ENCODE assay signal across 1 cellular context in the genomic region with DNA sequence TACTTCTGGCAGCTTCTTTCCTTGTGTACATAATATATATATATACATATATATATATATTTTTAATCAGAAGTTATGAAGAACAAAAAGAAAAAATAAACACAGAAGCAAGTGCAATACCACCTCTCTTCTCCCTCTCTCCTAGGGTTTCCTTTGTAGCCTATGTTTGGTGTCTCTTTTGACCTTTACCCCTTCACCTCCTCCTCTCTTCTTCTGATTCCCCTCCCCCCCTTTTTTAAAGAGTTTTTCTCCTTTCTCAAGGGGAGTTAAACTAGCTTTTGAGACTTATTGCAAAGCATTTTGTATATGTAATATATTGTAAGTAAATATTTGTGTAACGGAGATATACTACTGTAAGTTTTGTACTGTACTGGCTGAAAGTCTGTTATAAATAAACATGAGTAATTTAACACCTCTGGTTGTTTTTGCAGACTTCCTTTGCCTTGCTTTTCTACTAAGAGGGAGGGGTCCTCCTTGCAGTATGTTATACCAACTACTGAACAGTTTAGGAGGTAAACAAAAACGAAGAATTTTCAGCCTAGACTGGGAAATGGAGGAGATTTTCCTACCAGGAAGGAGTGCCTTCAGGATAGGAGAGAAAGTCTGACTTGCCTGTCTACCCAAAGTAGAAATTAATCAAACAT.
TF ChIP-seq lines count a peak whose summit lies in the region.

No MANE protein-coding gene starts in this region.

TF ChIP-seq in HEK293, 187 proteins besides CTCF, POLR2A, EP300 and RAD21:
- TF ChIP-seq, protein P1, sequence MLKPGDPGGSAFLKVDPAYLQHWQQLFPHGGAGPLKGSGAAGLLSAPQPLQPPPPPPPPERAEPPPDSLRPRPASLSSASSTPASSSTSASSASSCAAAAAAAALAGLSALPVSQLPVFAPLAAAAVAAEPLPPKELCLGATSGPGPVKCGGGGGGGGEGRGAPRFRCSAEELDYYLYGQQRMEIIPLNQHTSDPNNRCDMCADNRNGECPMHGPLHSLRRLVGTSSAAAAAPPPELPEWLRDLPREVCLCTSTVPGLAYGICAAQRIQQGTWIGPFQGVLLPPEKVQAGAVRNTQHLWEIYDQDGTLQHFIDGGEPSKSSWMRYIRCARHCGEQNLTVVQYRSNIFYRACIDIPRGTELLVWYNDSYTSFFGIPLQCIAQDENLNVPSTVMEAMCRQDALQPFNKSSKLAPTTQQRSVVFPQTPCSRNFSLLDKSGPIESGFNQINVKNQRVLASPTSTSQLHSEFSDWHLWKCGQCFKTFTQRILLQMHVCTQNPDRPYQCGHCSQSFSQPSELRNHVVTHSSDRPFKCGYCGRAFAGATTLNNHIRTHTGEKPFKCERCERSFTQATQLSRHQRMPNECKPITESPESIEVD (tag by site-specific recombination; IDR thresholded peaks at IDR 0.05) = peak; percentile 82; the same call in 1 of the 2 replicates
- TF ChIP-seq ZNF366 (tag by site-specific recombination; conservative IDR thresholded peaks at IDR 0.05) (peak; percentile 3; the same call in 1 of the 2 replicates), ZNF555 (tag by site-specific recombination; conservative IDR thresholded peaks at IDR 0.05) (no peak)
TF ChIP-seq in HEK293: peak in this region for 2.
